13 cellular contexts compared by ENCODE assay signal in genomic region chr7:37446371-37446770, GRCh38. TPM values are rescaled to one million over a fixed set of nuclear protein-coding genes. Genes with fewer than 3 reads are reported as not detected.
DNase-seq lines count a peak whose midpoint lies in the region; ATAC-seq and TF ChIP-seq lines count a peak whose summit lies in the region.
"Had no signal": no experiment of that assay in that cellular context is flagged by ENCODE, and none has a peak within 500 bp of the region (broad histone marks: within the 10 kb centered on the region; RNA-seq: fewer than 3 reads in every experiment).

No MANE protein-coding gene starts in this region.

- H3K9me2 ChIP-seq in hepatocyte (replicated peaks; ENCODE audit: insufficient read depth), result no peaks in the 10 kb centered on the region

- ATAC-seq in stimulated activated effector memory CD8-positive, alpha-beta T cell treated with anti-CD3 and anti-CD28 coated beads, Interleukin-12 subunit alpha, Interleukin-12 subunit beta, amount 100 ng/mL, for 72 hours, result no peak
- no peak for ATAC-seq in HG03442 (IDR thresholded peaks at IDR 0.05; ENCODE audit: unreplicated experiment)

- H3K36me3 Mint-ChIP-seq in activated CD4-positive, alpha-beta T cell treated with anti-CD3 and anti-CD28 coated beads, Interleukin-2, amount 10 ng/mL, durations not matched to agents 7 days and 5 days (ENCODE audit: low read depth), result peaks cover 37% of the 10 kb centered on the region
- H3K36me3 Mint-ChIP-seq in activated CD4-positive, alpha-beta memory T cell treated with anti-CD3 and anti-CD28 coated beads for 36 hours, result peaks cover 28% of the 10 kb centered on the region
- H3K36me3 Mint-ChIP-seq in stimulated activated effector memory CD8-positive, alpha-beta T cell treated with anti-CD3 and anti-CD28 coated beads, Interleukin-12 subunit alpha, Interleukin-12 subunit beta, amount 100 ng/mL, for 72 hours, result peaks cover 19% of the 10 kb centered on the region

- no peaks in the 10 kb centered on the region for H3K36me3 ChIP-seq in hepatocyte (replicated peaks; ENCODE audit: insufficient read depth, low read depth)

- peak overlapping the region; percentile 80 for H3K27ac ChIP-seq in hepatocyte

- peaks cover 75% of the 10 kb centered on the region for H3K4me1 Mint-ChIP-seq in activated CD4-positive, alpha-beta T cell treated with anti-CD3 and anti-CD28 coated beads, Interleukin-2, amount 10 ng/mL, durations not matched to agents 7 days and 5 days
- peaks cover 68% of the 10 kb centered on the region for H3K4me1 Mint-ChIP-seq in activated CD4-positive, alpha-beta memory T cell treated with anti-CD3 and anti-CD28 coated beads for 36 hours (ENCODE audit: low read depth)
- peaks cover 57% of the 10 kb centered on the region for H3K4me1 Mint-ChIP-seq in stimulated activated effector memory CD8-positive, alpha-beta T cell treated with anti-CD3 and anti-CD28 coated beads, Interleukin-12 subunit alpha, Interleukin-12 subunit beta, amount 100 ng/mL, for 72 hours

- peak overlapping the region; percentile 97 for H3K27ac Mint-ChIP-seq in activated CD4-positive, alpha-beta T cell treated with anti-CD3 and anti-CD28 coated beads, Interleukin-2, amount 10 ng/mL, durations not matched to agents 7 days and 5 days
- peak overlapping the region; percentile 96 for H3K27ac Mint-ChIP-seq in activated CD4-positive, alpha-beta memory T cell treated with anti-CD3 and anti-CD28 coated beads for 36 hours
- peak overlapping the region; percentile 98 for H3K27ac Mint-ChIP-seq in stimulated activated effector memory CD8-positive, alpha-beta T cell treated with anti-CD3 and anti-CD28 coated beads, Interleukin-12 subunit alpha, Interleukin-12 subunit beta, amount 100 ng/mL, for 72 hours

- POLR2A ChIA-PET in activated CD4-positive, alpha-beta T cell treated with anti-CD3 and anti-CD28 coated beads, Interleukin-2, amount 10 ng/mL, durations not matched to agents 7 days and 5 days (lab: Charles Lee), result no interaction called here
- POLR2A ChIA-PET in activated CD4-positive, alpha-beta memory T cell treated with anti-CD3 and anti-CD28 coated beads for 36 hours (lab: Charles Lee), result interaction anchor here (0.8 to 5.5 kb wide), 7 partner anchors 9 to 92 kb away, joined by 3 to 55 read pairs (median 6); no protein-coding TSS in a partner anchor

- TF ChIP-seq CTCF in hepatocyte (IDR thresholded peaks at IDR 0.05; ENCODE audit: poor library complexity), result no peak

- H3K4me2 ChIP-seq in hepatocyte, result peak overlapping the region; percentile 96

- H3K27me3 Mint-ChIP-seq in activated CD4-positive, alpha-beta T cell treated with anti-CD3 and anti-CD28 coated beads, Interleukin-2, amount 10 ng/mL, durations not matched to agents 7 days and 5 days, result peaks cover 2% of the 10 kb centered on the region
- H3K27me3 Mint-ChIP-seq in activated CD4-positive, alpha-beta memory T cell treated with anti-CD3 and anti-CD28 coated beads for 36 hours, result peaks cover 1% of the 10 kb centered on the region

- intact Hi-C loops in activated CD4-positive, alpha-beta memory T cell treated with anti-CD3 and anti-CD28 coated beads for 36 hours (cut with micrococcal nuclease), result loop anchor here (2.0 to 10.0 kb wide), 4 partner anchors 14 to 1752 kb away; partner anchors contain the start of gene HERPUD2

- no peak overlapping the region for H3K4me3 ChIP-seq in hepatocyte

- no peaks in the 10 kb centered on the region for H3K79me2 ChIP-seq in hepatocyte

- no peaks in the 10 kb centered on the region for H4K20me1 ChIP-seq in hepatocyte (ENCODE audit: insufficient read depth, poor library complexity, severe bottlenecking)

- CTCF ChIA-PET in activated CD4-positive, alpha-beta T cell treated with anti-CD3 and anti-CD28 coated beads, Interleukin-2, amount 10 ng/mL, durations not matched to agents 7 days and 5 days (lab: Charles Lee), result interaction anchor here (1.1 to 1.7 kb wide), 2 partner anchors 83 to 212 kb away, joined by 4 read pairs; no protein-coding TSS in a partner anchor
- CTCF ChIA-PET in activated CD4-positive, alpha-beta memory T cell treated with anti-CD3 and anti-CD28 coated beads for 36 hours (lab: Charles Lee), result interaction anchor here (0.9 to 4.4 kb wide), 7 partner anchors 9 to 162 kb away, joined by 3 to 69 read pairs (median 4); no protein-coding TSS in a partner anchor

- peak overlapping the region; percentile 91 for H3K4me3 Mint-ChIP-seq in activated CD4-positive, alpha-beta T cell treated with anti-CD3 and anti-CD28 coated beads, Interleukin-2, amount 10 ng/mL, durations not matched to agents 7 days and 5 days
- H3K4me3 Mint-ChIP-seq in activated CD4-positive, alpha-beta memory T cell treated with anti-CD3 and anti-CD28 coated beads for 36 hours, result peak overlapping the region; percentile 87
- peak overlapping the region; percentile 98 for H3K4me3 Mint-ChIP-seq in stimulated activated effector memory CD8-positive, alpha-beta T cell treated with anti-CD3 and anti-CD28 coated beads, Interleukin-12 subunit alpha, Interleukin-12 subunit beta, amount 100 ng/mL, for 72 hours

- no peak for DNase-seq in activated CD4-positive, alpha-beta T cell treated with anti-CD3 and anti-CD28 coated beads, Interleukin-2, amount 10 ng/mL, durations not matched to agents 7 days and 5 days
- DNase-seq in activated CD4-positive, alpha-beta T cell treated with anti-CD3 and anti-CD28 coated beads, Interleukin-2, amount 50 U/mL, for 1 hour, result no peak
- DNase-seq in activated CD4-positive, alpha-beta memory T cell treated with anti-CD3 and anti-CD28 coated beads for 36 hours, result no peak
- peak; percentile 24 for DNase-seq in hepatocyte (ENCODE audit: low spot score)
- no peak for DNase-seq in stimulated activated effector memory CD8-positive, alpha-beta T cell treated with anti-CD3 and anti-CD28 coated beads, Interleukin-12 subunit alpha, Interleukin-12 subunit beta, amount 100 ng/mL, for 72 hours (ENCODE audit: low spot score in 2 of 2)
- DNase-seq in iPS-NIHi11 (ENCODE audit: low spot score), result no peak
- no peak for DNase-seq in GM03348 (ENCODE audit: low spot score)
- DNase-seq: effector CD4-positive, alpha-beta T cell; IMR-90; RPMI8226; stimulated activated CD4-positive, alpha-beta T cell treated with anti-CD3 and anti-CD28 coated beads, Interleukin-12 subunit alpha, Interleukin-12 subunit beta, amount 100 ng/mL, for 4 hours; stimulated activated CD8-positive, alpha-beta memory T cell treated with anti-CD3 and anti-CD28 coated beads, Interleukin-4, amount 100 ng/mL, for 48 hours had no signal

- 80% methylated on average over 3 of the region's 3 CpGs for WGBS in hepatocyte (ENCODE audit: low lambda C conversion rate, missing lambda C conversion rate)

- H3K27me3 ChIP-seq in hepatocyte, result peaks cover 16% of the 10 kb centered on the region

- H3K9me3 Mint-ChIP-seq in activated CD4-positive, alpha-beta T cell treated with anti-CD3 and anti-CD28 coated beads, Interleukin-2, amount 10 ng/mL, durations not matched to agents 7 days and 5 days, result no peaks in the 10 kb centered on the region
- H3K9me3 Mint-ChIP-seq in activated CD4-positive, alpha-beta memory T cell treated with anti-CD3 and anti-CD28 coated beads for 36 hours, result no peaks in the 10 kb centered on the region
- no peaks in the 10 kb centered on the region for H3K9me3 Mint-ChIP-seq in stimulated activated effector memory CD8-positive, alpha-beta T cell treated with anti-CD3 and anti-CD28 coated beads, Interleukin-12 subunit alpha, Interleukin-12 subunit beta, amount 100 ng/mL, for 72 hours

- no peak overlapping the region for H2AFZ ChIP-seq in hepatocyte

- H3K4me1 ChIP-seq in hepatocyte (ENCODE audit: insufficient read depth), result peaks cover 16% of the 10 kb centered on the region

- H3K9me3 ChIP-seq in hepatocyte (ENCODE audit: low read depth), result no peaks in the 10 kb centered on the region

RNA-seq across cellular contexts. Expression of gene ELMO1, which starts 2.3 kb away (rescaled TPM):
- total RNA-seq in activated CD4-positive, alpha-beta T cell treated with anti-CD3 and anti-CD28 coated beads, Interleukin-2, amount 10 ng/mL, durations not matched to agents 7 days and 5 days, result 100 to 1,000 TPM in 1 of 2 experiments, 10 to 100 TPM in 1; 99.8 to 142 TPM
- 10 to 100 TPM; 88.7 to 93.3 TPM for total RNA-seq in activated CD4-positive, alpha-beta memory T cell treated with anti-CD3 and anti-CD28 coated beads for 36 hours
- 15.3 and 28.7 TPM in 2 replicates for total RNA-seq in hepatocyte
- 19.7 and 26.0 TPM in 2 replicates for polyA plus RNA-seq in hepatocyte
- total RNA-seq: IMR-90 had no signal
